Comparison of ENCODE assay signal across 11 cellular contexts in genomic region chr7:135678612-135679575, GRCh38. TPM values are rescaled to one million over a fixed set of nuclear protein-coding genes. Genes with fewer than 3 reads are reported as not detected.
A peak's percentile ranks its signal among the peaks of the same experiment; 100 is the strongest.
DNase-seq lines count a peak whose midpoint lies in the region; ATAC-seq and TF ChIP-seq lines count a peak whose summit lies in the region.
"Had no signal": no experiment of that assay in that cellular context is flagged by ENCODE, and none has a peak within 500 bp of the region (broad histone marks: within the 10 kb centered on the region; RNA-seq: fewer than 3 reads in every experiment).

No MANE protein-coding gene starts in this region.

- no peaks in the 10 kb centered on the region for H3K27me3 ChIP-seq in vagina
- no peaks in the 10 kb centered on the region for H3K27me3 ChIP-seq in CD8-positive, alpha-beta T cell (ENCODE audit: insufficient read depth, low read length)

- H3K27ac Mint-ChIP-seq in mesothelial cell of epicardium, result peak overlapping the region; percentile 29
- no peak overlapping the region for H3K27ac Mint-ChIP-seq in CD8-positive, alpha-beta T cell
- H3K27ac Mint-ChIP-seq: CD14-positive monocyte had no signal

- H3K9me3 Mint-ChIP-seq in mesothelial cell of epicardium, result no peaks in the 10 kb centered on the region
- no peaks in the 10 kb centered on the region for H3K9me3 Mint-ChIP-seq in CD8-positive, alpha-beta T cell

- H3K4me1 ChIP-seq in vagina, result peaks cover 23% of the 10 kb centered on the region
- H3K4me1 ChIP-seq in CD8-positive, alpha-beta T cell (ENCODE audit: insufficient read depth, low read length), result no peaks in the 10 kb centered on the region

- DNase-seq in DMS79 (lab: John Stamatoyannopoulos, UW), result peak; percentile 64
- DNase-seq in NCI-H2107 treated with DMSO at 0.1 percent for 48 hours (lab: John Stamatoyannopoulos, UW; ENCODE audit: unreplicated experiment), result peak; percentile 31
- DNase-seq in choroid plexus epithelial cell (ENCODE audit: low read depth), result peak; percentile 80
- no peak for DNase-seq in mesothelial cell of epicardium (ENCODE audit: low spot score in 2 of 2, unreplicated experiment in 2 of 2)
- no peak for DNase-seq in vagina (ENCODE audit: extremely low spot score in 2 of 2)
- no peak for DNase-seq in SK-N-DZ (ENCODE audit: low spot score)
- DNase-seq in CD8-positive, alpha-beta T cell, result no peak
- no peak for DNase-seq in stimulated activated CD4-positive, alpha-beta T cell treated with anti-CD3 and anti-CD28 coated beads, Interleukin-12 subunit alpha, Interleukin-12 subunit beta, amount 100 ng/mL, for 4 hours
- DNase-seq: occipital lobe, T-helper 1 cell had no signal

- H3K4me3 Mint-ChIP-seq in mesothelial cell of epicardium, result no peak overlapping the region
- H3K4me3 Mint-ChIP-seq in CD8-positive, alpha-beta T cell, result no peak overlapping the region
- H3K4me3 Mint-ChIP-seq: CD14-positive monocyte had no signal

- TF ChIP-seq POLR2A in vagina (IDR thresholded peaks at IDR 0.05), result no peak

- no peak for ATAC-seq in CD8-positive, alpha-beta T cell

- POLR2A ChIA-PET in CD8-positive, alpha-beta T cell (lab: Charles Lee), result no interaction called here

- H3K4me3 ChIP-seq in choroid plexus epithelial cell (ENCODE audit: low read depth, low read length) (no peak overlapping the region), vagina (no peak overlapping the region)
- H3K4me3 ChIP-seq in CD8-positive, alpha-beta T cell (ENCODE audit: low read depth, low read length), result no peak overlapping the region

- H3K27ac ChIP-seq in vagina, result no peak overlapping the region
- H3K27ac ChIP-seq in CD8-positive, alpha-beta T cell (ENCODE audit: low read depth, low read length), result no peak overlapping the region

- H3K36me3 Mint-ChIP-seq in mesothelial cell of epicardium, result peaks cover 15% of the 10 kb centered on the region
- peaks cover 58% of the 10 kb centered on the region for H3K36me3 Mint-ChIP-seq in CD8-positive, alpha-beta T cell

- no peaks in the 10 kb centered on the region for H3K9me3 ChIP-seq in vagina
- no peaks in the 10 kb centered on the region for H3K9me3 ChIP-seq in CD8-positive, alpha-beta T cell (ENCODE audit: low read length)

- no peaks in the 10 kb centered on the region for H3K27me3 Mint-ChIP-seq in mesothelial cell of epicardium (ENCODE audit: low read depth)
- no peaks in the 10 kb centered on the region for H3K27me3 Mint-ChIP-seq in CD8-positive, alpha-beta T cell (ENCODE audit: low read depth)

- TF ChIP-seq CTCF in choroid plexus epithelial cell (conservative IDR thresholded peaks at IDR 0.05; ENCODE audit: low read depth, low read length) (no peak), mesothelial cell of epicardium (IDR thresholded peaks at IDR 0.05; ENCODE audit: unreplicated experiment) (no peak), vagina (IDR thresholded peaks at IDR 0.05) (no peak)
- no peak for TF ChIP-seq CTCF in CD8-positive, alpha-beta T cell (IDR thresholded peaks at IDR 0.05)

- intact Hi-C loops in vagina (cut with DNase I), result no loop called here
- intact Hi-C loops in CD8-positive, alpha-beta T cell (cut with DNase I, micrococcal nuclease), result no loop called here

- H3K36me3 ChIP-seq in vagina, result no peaks in the 10 kb centered on the region
- peaks cover 12% of the 10 kb centered on the region for H3K36me3 ChIP-seq in CD8-positive, alpha-beta T cell (ENCODE audit: insufficient read depth, low read length)

- CTCF ChIA-PET in CD8-positive, alpha-beta T cell (lab: Charles Lee), result interaction anchor here (1.4 kb wide), 1 partner anchor 35 kb away, joined by 3 read pairs; no protein-coding TSS in a partner anchor

- H3K4me1 Mint-ChIP-seq in mesothelial cell of epicardium, result peaks cover 9% of the 10 kb centered on the region
- H3K4me1 Mint-ChIP-seq in CD8-positive, alpha-beta T cell (ENCODE audit: low read depth), result peaks cover 2% of the 10 kb centered on the region
- H3K4me1 Mint-ChIP-seq: CD14-positive monocyte had no signal

RNA-seq across cellular contexts. Expression of gene STMP1, which starts 16.6 kb away (rescaled TPM):
- 46.3 to 48.6 TPM (median 47.7 TPM) in 3 replicates for total RNA-seq in mesothelial cell of epicardium
- 13.5 TPM for total RNA-seq in vagina
- 30.4 and 33.9 TPM in 2 replicates for polyA plus RNA-seq in SK-N-DZ (2014; cell fraction: cytosol; rRNA removed)
- 18.2 and 30.3 TPM in 2 replicates for polyA plus RNA-seq in SK-N-DZ (2014; cell fraction: nucleus; rRNA removed)
- 10 to 100 TPM in 1 of 2 experiments, 1 to 10 TPM in 1; 9.4 to 11.5 TPM for total RNA-seq in CD8-positive, alpha-beta T cell

RNA-seq across cellular contexts. Expression of gene SLC13A4, which starts 49.1 kb away (rescaled TPM):
- total RNA-seq in mesothelial cell of epicardium, result 0.09 to 0.14 TPM in 2 of 3 replicates, not detected in the other
- total RNA-seq in vagina, result not detected
- polyA plus RNA-seq in SK-N-DZ (2014; cell fraction: cytosol; rRNA removed), result not detected in 2 replicates
- not detected in 2 replicates for polyA plus RNA-seq in SK-N-DZ (2014; cell fraction: nucleus; rRNA removed)
- not detected for total RNA-seq in CD8-positive, alpha-beta T cell
- polyA plus RNA-seq: CD14-positive monocyte had no signal

Comparison
In these comparisons a context has a peak if more than half of its experiments do, and no peak if none do; other contexts are left out.
1. DNase-seq: peak in DMS79 (single experiment), NCI-H2107 treated with DMSO at 0.1 percent for 48 hours (single experiment) and choroid plexus epithelial cell (single experiment); none in mesothelial cell of epicardium (0 of 2), vagina (0 of 2), SK-N-DZ (single experiment), CD8-positive, alpha-beta T cell (0 of 7) and stimulated activated CD4-positive, alpha-beta T cell treated with anti-CD3 and anti-CD28 coated beads, Interleukin-12 subunit alpha, Interleukin-12 subunit beta, amount 100 ng/mL, for 4 hours (single experiment).